ENCODE assay signal across 14 cellular contexts in genomic region chr11:10660323-10660722, GRCh38. TPM values are rescaled to one million over a fixed set of nuclear protein-coding genes. Genes with fewer than 3 reads are reported as not detected.
DNase-seq lines count a peak whose midpoint lies in the region; ATAC-seq and TF ChIP-seq lines count a peak whose summit lies in the region.
"Had no signal": no experiment of that assay in that cellular context is flagged by ENCODE, and none has a peak within 500 bp of the region (broad histone marks: within the 10 kb centered on the region; RNA-seq: fewer than 3 reads in every experiment).

No MANE protein-coding gene starts in this region.

- no peaks in the 10 kb centered on the region for H3K9me3 ChIP-seq in SK-N-MC (ENCODE audit: low read depth, low read length)
- no peaks in the 10 kb centered on the region for H3K9me3 ChIP-seq in esophagus muscularis mucosa
- no peaks in the 10 kb centered on the region for H3K9me3 ChIP-seq in prostate gland
- no peaks in the 10 kb centered on the region for H3K9me3 ChIP-seq in transverse colon

- peaks cover 25% of the 10 kb centered on the region for H3K4me1 Mint-ChIP-seq in activated CD4-positive, alpha-beta T cell treated with anti-CD3 and anti-CD28 coated beads, Interleukin-2, amount 10 ng/mL, durations not matched to agents 24 days and 14 days
- peaks cover 26% of the 10 kb centered on the region for H3K4me1 Mint-ChIP-seq in activated T-cell treated with anti-CD3 and anti-CD28 coated beads, Interleukin-2, amount 50 U/mL, for 72 hours (ENCODE audit: low read depth)
- H3K4me1 Mint-ChIP-seq: activated naive CD4-positive, alpha-beta T cell treated with anti-CD3 and anti-CD28 coated beads, Interleukin-2, amount 50 U/mL, for 24 hours had no signal

- 82% methylated on average over 2 of the region's 2 CpGs for WGBS in esophagus muscularis mucosa
- 77% methylated on average over 2 of the region's 2 CpGs for WGBS in prostate gland
- 85 to 100% methylated on average over 1 to 2 of the region's 2 CpGs for WGBS in transverse colon (ENCODE audit: low coverage in 1 of 2), 2 donors

- H3K27me3 ChIP-seq in esophagus muscularis mucosa, result no peaks in the 10 kb centered on the region
- no peaks in the 10 kb centered on the region for H3K27me3 ChIP-seq in prostate gland (replicated peaks; ENCODE audit: insufficient read depth)
- no peaks in the 10 kb centered on the region for H3K27me3 ChIP-seq in transverse colon

- H3K36me3 Mint-ChIP-seq in activated CD4-positive, alpha-beta T cell treated with anti-CD3 and anti-CD28 coated beads, Interleukin-2, amount 10 ng/mL, durations not matched to agents 24 days and 14 days (ENCODE audit: low read depth), result no peaks in the 10 kb centered on the region
- H3K36me3 Mint-ChIP-seq in activated T-cell treated with anti-CD3 and anti-CD28 coated beads, Interleukin-2, amount 50 U/mL, for 72 hours (ENCODE audit: insufficient read depth in 2 of 2), result no peaks in the 10 kb centered on the region
- H3K36me3 Mint-ChIP-seq: activated naive CD4-positive, alpha-beta T cell treated with anti-CD3 and anti-CD28 coated beads, Interleukin-2, amount 50 U/mL, for 24 hours had no signal

- no peaks in the 10 kb centered on the region for H3K27me3 Mint-ChIP-seq in activated CD4-positive, alpha-beta T cell treated with anti-CD3 and anti-CD28 coated beads, Interleukin-2, amount 10 ng/mL, durations not matched to agents 24 days and 14 days
- H3K27me3 Mint-ChIP-seq in activated T-cell treated with anti-CD3 and anti-CD28 coated beads, Interleukin-2, amount 50 U/mL, for 72 hours (ENCODE audit: low read depth), result peaks cover 4% of the 10 kb centered on the region
- H3K27me3 Mint-ChIP-seq: activated naive CD4-positive, alpha-beta T cell treated with anti-CD3 and anti-CD28 coated beads, Interleukin-2, amount 50 U/mL, for 24 hours had no signal

- in situ Hi-C loops in transverse colon (cut with MboI; ENCODE audit: low pct_ligation_motif_present in 1 of 4, low pct_unique_long_range_greater_than_20kb in 1 of 4, low sequenced_read_pairs in 3 of 4), result loop anchor here in 1 of 4 donors (10.0 kb wide), 1 partner anchor 256 kb away; no protein-coding TSS in a partner anchor

- no peak overlapping the region for H3K27ac Mint-ChIP-seq in activated CD4-positive, alpha-beta T cell treated with anti-CD3 and anti-CD28 coated beads, Interleukin-2, amount 10 ng/mL, durations not matched to agents 24 days and 14 days
- H3K27ac Mint-ChIP-seq in activated T-cell treated with anti-CD3 and anti-CD28 coated beads, Interleukin-2, amount 50 U/mL, for 72 hours, result no peak overlapping the region

- H3K9ac ChIP-seq in SK-N-MC (ENCODE audit: insufficient read length), result no peak overlapping the region

- H3K27ac ChIP-seq in SK-N-MC, result peak overlapping the region; percentile 69; the same call in 1 of the 2 replicates
- H3K27ac ChIP-seq in esophagus muscularis mucosa (replicated peaks in 1 of 4), result peak overlapping the region; percentile 85 to 90 (median 86)
- H3K27ac ChIP-seq in prostate gland, result peak overlapping the region; percentile 57 to 61
- H3K27ac ChIP-seq in transverse colon, result peak overlapping the region; percentile 77 to 89 (median 83)
- H3K27ac ChIP-seq: C4-2B had no signal

- H3K4me3 Mint-ChIP-seq in activated CD4-positive, alpha-beta T cell treated with anti-CD3 and anti-CD28 coated beads, Interleukin-2, amount 10 ng/mL, durations not matched to agents 24 days and 14 days, result no peak overlapping the region
- H3K4me3 Mint-ChIP-seq in activated T-cell treated with anti-CD3 and anti-CD28 coated beads, Interleukin-2, amount 50 U/mL, for 72 hours, result no peak overlapping the region
- H3K4me3 Mint-ChIP-seq: activated naive CD4-positive, alpha-beta T cell treated with anti-CD3 and anti-CD28 coated beads, Interleukin-2, amount 50 U/mL, for 24 hours had no signal

- H3K4me3 ChIP-seq in SK-N-MC (no peak overlapping the region), esophagus muscularis mucosa (no peak overlapping the region), prostate gland (no peak overlapping the region), transverse colon (no peak overlapping the region)

- TF ChIP-seq EP300 in esophagus muscularis mucosa (IDR thresholded peaks at IDR 0.05) (no peak), transverse colon (IDR thresholded peaks at IDR 0.05; ENCODE audit: low read depth) (no peak)

- H3K36me3 ChIP-seq in SK-N-MC (ENCODE audit: insufficient read depth, low read length), result no peaks in the 10 kb centered on the region
- H3K36me3 ChIP-seq in esophagus muscularis mucosa, result no peaks in the 10 kb centered on the region
- H3K36me3 ChIP-seq in prostate gland, result no peaks in the 10 kb centered on the region
- no peaks in the 10 kb centered on the region for H3K36me3 ChIP-seq in transverse colon

- H3K4me1 ChIP-seq in esophagus muscularis mucosa, result peaks cover 70 to 100% (median 98%) of the 10 kb centered on the region in 4 donors
- H3K4me1 ChIP-seq in prostate gland (replicated peaks), result peaks cover 12% of the 10 kb centered on the region
- H3K4me1 ChIP-seq in transverse colon, result peaks cover 32 to 63% (median 40%) of the 10 kb centered on the region in 4 donors

- H3K9me3 Mint-ChIP-seq in activated CD4-positive, alpha-beta T cell treated with anti-CD3 and anti-CD28 coated beads, Interleukin-2, amount 10 ng/mL, durations not matched to agents 24 days and 14 days, result no peaks in the 10 kb centered on the region
- H3K9me3 Mint-ChIP-seq in activated T-cell treated with anti-CD3 and anti-CD28 coated beads, Interleukin-2, amount 50 U/mL, for 72 hours, result no peaks in the 10 kb centered on the region
- H3K9me3 Mint-ChIP-seq: activated naive CD4-positive, alpha-beta T cell treated with anti-CD3 and anti-CD28 coated beads, Interleukin-2, amount 50 U/mL, for 24 hours had no signal

- intact Hi-C loops in esophagus muscularis mucosa (cut with DNase I) (no loop called here), prostate gland (cut with DNase I) (no loop called here), transverse colon (cut with DNase I; ENCODE audit: low total_unique reads) (no loop called here)
- intact Hi-C loops in activated CD4-positive, alpha-beta T cell treated with anti-CD3 and anti-CD28 coated beads, Interleukin-2, amount 10 ng/mL, durations not matched to agents 24 days and 14 days (cut with micrococcal nuclease), result no loop called here

- TF ChIP-seq POLR2A in esophagus muscularis mucosa (IDR thresholded peaks at IDR 0.05; ENCODE audit: low read depth) (no peak), prostate gland (IDR thresholded peaks at IDR 0.05) (no peak), transverse colon (IDR thresholded peaks at IDR 0.05) (no peak), GM18505 (IDR thresholded peaks at IDR 0.05; ENCODE audit: borderline replicate concordance, extremely low read depth, insufficient read depth, insufficient read length) (no peak)

- DNase-seq in SK-N-MC (ENCODE audit: low read depth, low spot score) (no peak), esophagus muscularis mucosa (ENCODE audit: extremely low spot score) (no peak), prostate gland (ENCODE audit: low spot score) (no peak), transverse colon (no peak)
- no peak for DNase-seq in activated naive CD4-positive, alpha-beta T cell treated with Interleukin-2 at 50 U/mL for 16 hours
- DNase-seq in activated CD4-positive, alpha-beta T cell treated with anti-CD3 and anti-CD28 coated beads, Interleukin-2, amount 10 ng/mL, durations not matched to agents 24 days and 14 days, result no peak
- no peak for DNase-seq in activated T-cell treated with anti-CD3 and anti-CD28 coated beads, Interleukin-2, amount 50 U/mL, for 72 hours
- DNase-seq: activated CD4-positive, CD25-positive, alpha-beta regulatory T cell; NCI-H146 had no signal

- TF ChIP-seq CTCF in esophagus muscularis mucosa (IDR thresholded peaks at IDR 0.05) (no peak), prostate gland (IDR thresholded peaks at IDR 0.05) (no peak), transverse colon (IDR thresholded peaks at IDR 0.05) (no peak)

- no peak for ATAC-seq in GM18505 (IDR thresholded peaks at IDR 0.05; ENCODE audit: unreplicated experiment)
- no peak for ATAC-seq in activated T-cell treated with anti-CD3 and anti-CD28 coated beads, Interleukin-2, amount 50 U/mL, for 72 hours (replicated peaks in 1 of 2)

RNA-seq across cellular contexts. Expression of gene IRAG1, which starts 33.2 kb away (rescaled TPM):
- total RNA-seq in esophagus muscularis mucosa, result 100 to 1,000 TPM; 205 to 338 (median 276) TPM
- total RNA-seq in prostate gland, result 10 to 100 TPM; 14.7 to 43.6 TPM
- 10 to 100 TPM; 19.4 to 48.8 (median 24.9) TPM for total RNA-seq in transverse colon
- not detected in 2 replicates for total RNA-seq in activated CD4-positive, alpha-beta T cell treated with anti-CD3 and anti-CD28 coated beads, Interleukin-2, amount 10 ng/mL, durations not matched to agents 24 days and 14 days
- total RNA-seq in activated T-cell treated with anti-CD3 and anti-CD28 coated beads, Interleukin-2, amount 50 U/mL, for 72 hours, result under 1 TPM in 1 of 2 donors, not detected in 1; 0.09 TPM
- total RNA-seq: Daoy, NCI-H460 had no signal

Comparison
In these comparisons a context has a peak if more than half of its experiments do, and no peak if none do; other contexts are left out.
1. RNA of gene IRAG1, which starts 33.2 kb away (total RNA-seq): 205 to 338 TPM in esophagus muscularis mucosa, 14.7 to 43.6 TPM in prostate gland and 19.4 to 48.8 TPM in transverse colon; 0.09 TPM in activated T-cell treated with anti-CD3 and anti-CD28 coated beads, Interleukin-2, amount 50 U/mL, for 72 hours and not detected in activated CD4-positive, alpha-beta T cell treated with anti-CD3 and anti-CD28 coated beads, Interleukin-2, amount 10 ng/mL, durations not matched to agents 24 days and 14 days; every median in the first group is over 10 times any median in the second.
2. Peak in every context shown above with its lines, with median percentiles within 50 percentile points of each other: H3K27ac ChIP-seq.